In genomic region chr1:155463865-155464264, GRCh38 we compare ENCODE assay signal across 11 cellular contexts.
DNase-seq lines count a peak whose midpoint lies in the region; ATAC-seq and TF ChIP-seq lines count a peak whose summit lies in the region.
"Had no signal": no experiment of that assay in that cellular context is flagged by ENCODE, and none has a peak within 500 bp of the region (broad histone marks: within the 10 kb centered on the region; RNA-seq: fewer than 3 reads in every experiment).

No MANE protein-coding gene starts in this region.

- H3K27me3 Mint-ChIP-seq in progenitor cell of endocrine pancreas: no peaks in the 10 kb centered on the region

- H3K36me3 Mint-ChIP-seq in progenitor cell of endocrine pancreas (ENCODE audit: insufficient read depth): peaks cover 7% of the 10 kb centered on the region

- TF ChIP-seq CTCF in progenitor cell of endocrine pancreas (IDR thresholded peaks at IDR 0.05; ENCODE audit: unreplicated experiment): no peak

- H3K9me3 Mint-ChIP-seq in progenitor cell of endocrine pancreas (ENCODE audit: low read depth): no peaks in the 10 kb centered on the region

- no peak overlapping the region for H3K4me3 Mint-ChIP-seq in progenitor cell of endocrine pancreas (ENCODE audit: low read depth)

- no peak overlapping the region for H3K27ac Mint-ChIP-seq in progenitor cell of endocrine pancreas

- no peak for ATAC-seq in HG02763 (IDR thresholded peaks at IDR 0.05; ENCODE audit: unreplicated experiment)
- no peak for ATAC-seq in HG02884 (IDR thresholded peaks at IDR 0.05; ENCODE audit: unreplicated experiment)

- no peaks in the 10 kb centered on the region for H3K4me1 Mint-ChIP-seq in progenitor cell of endocrine pancreas (ENCODE audit: low read depth)

- DNase-seq in A172 (ENCODE audit: low spot score) (peak; percentile 79), GM03348 (ENCODE audit: low spot score) (peak; percentile 76), amniotic epithelial cell (ENCODE audit: low read depth) (peak; percentile 93), islet precursor cell (peak; percentile 76), progenitor cell of endocrine pancreas (ENCODE audit: low spot score, unreplicated experiment) (no peak), SIG-M5 treated with dmso at 0.1 percent for 504 hours (lab: John Stamatoyannopoulos, UW; ENCODE audit: unreplicated experiment) (no peak)
- DNase-seq: effector CD4-positive, alpha-beta T cell; T-helper 9 cell; transverse colon had no signal

Comparison
In these comparisons a context has a peak if more than half of its experiments do, and no peak if none do; other contexts are left out.
1. DNase-seq: peak in A172 (single experiment), GM03348 (single experiment), amniotic epithelial cell (single experiment) and islet precursor cell (single experiment); none in progenitor cell of endocrine pancreas (single experiment) and SIG-M5 treated with dmso at 0.1 percent for 504 hours (single experiment).